ENCODE assay signal across 2 cellular contexts in genomic region chrX:134797390-134797700, GRCh38.
TF ChIP-seq lines count a peak whose summit lies in the region.

No MANE protein-coding gene starts in this region.

TF ChIP-seq in HCT116, 20 proteins besides CTCF, POLR2A, EP300 and RAD21 (continued from another document):
- no peak for TF ChIP-seq CBX3 (IDR thresholded peaks at IDR 0.05; ENCODE audit: low read depth)
- TF ChIP-seq JUND (IDR thresholded peaks at IDR 0.05) = no peak
- no peak for TF ChIP-seq TCF7L2 (IDR thresholded peaks at IDR 0.05; ENCODE audit: borderline replicate concordance, extremely low read depth, insufficient read depth, insufficient read length)
- no peak for TF ChIP-seq REST (IDR thresholded peaks at IDR 0.05; ENCODE audit: low read depth)
- no peak for TF ChIP-seq SRF (IDR thresholded peaks at IDR 0.05; ENCODE audit: low read depth)
- TF ChIP-seq ZBTB33 (IDR thresholded peaks at IDR 0.05; ENCODE audit: extremely low read depth, insufficient replicate concordance, low read length) = no peak
- TF ChIP-seq SIN3A (IDR thresholded peaks at IDR 0.05; ENCODE audit: low read depth) = no peak
- TF ChIP-seq POLR2AphosphoS5 (IDR thresholded peaks at IDR 0.05; ENCODE audit: low read depth, low read length) = no peak
- no peak for TF ChIP-seq EGR1 (IDR thresholded peaks at IDR 0.05; ENCODE audit: low read depth)
- no peak for TF ChIP-seq ZFX (IDR thresholded peaks at IDR 0.05)
- TF ChIP-seq ZNF274 (IDR thresholded peaks at IDR 0.05; ENCODE audit: low read depth, low read length) = no peak

TF ChIP-seq in K562, 482 proteins besides CTCF, POLR2A, EP300 and RAD21 (continued from another document):
- TF ChIP-seq MAFF (IDR thresholded peaks at IDR 0.05; ENCODE audit: low read length) (no peak), KLF10 (CRISPR knock-in tag; IDR thresholded peaks at IDR 0.05) (no peak), ZNF518B (CRISPR knock-in tag; IDR thresholded peaks at IDR 0.05) (no peak), POLR2H (tag; IDR thresholded peaks at IDR 0.05; ENCODE audit: low read depth) (peak; percentile 48; the same call in 1 of the 2 replicates), MLLT1 (IDR thresholded peaks at IDR 0.05) (peak in 1 of 2 experiments; percentile 97; a peak in 2 of 4 replicates), ZBTB17 (CRISPR knock-in tag; IDR thresholded peaks at IDR 0.05) (peak; percentile 95)
